In the genomic region with DNA sequence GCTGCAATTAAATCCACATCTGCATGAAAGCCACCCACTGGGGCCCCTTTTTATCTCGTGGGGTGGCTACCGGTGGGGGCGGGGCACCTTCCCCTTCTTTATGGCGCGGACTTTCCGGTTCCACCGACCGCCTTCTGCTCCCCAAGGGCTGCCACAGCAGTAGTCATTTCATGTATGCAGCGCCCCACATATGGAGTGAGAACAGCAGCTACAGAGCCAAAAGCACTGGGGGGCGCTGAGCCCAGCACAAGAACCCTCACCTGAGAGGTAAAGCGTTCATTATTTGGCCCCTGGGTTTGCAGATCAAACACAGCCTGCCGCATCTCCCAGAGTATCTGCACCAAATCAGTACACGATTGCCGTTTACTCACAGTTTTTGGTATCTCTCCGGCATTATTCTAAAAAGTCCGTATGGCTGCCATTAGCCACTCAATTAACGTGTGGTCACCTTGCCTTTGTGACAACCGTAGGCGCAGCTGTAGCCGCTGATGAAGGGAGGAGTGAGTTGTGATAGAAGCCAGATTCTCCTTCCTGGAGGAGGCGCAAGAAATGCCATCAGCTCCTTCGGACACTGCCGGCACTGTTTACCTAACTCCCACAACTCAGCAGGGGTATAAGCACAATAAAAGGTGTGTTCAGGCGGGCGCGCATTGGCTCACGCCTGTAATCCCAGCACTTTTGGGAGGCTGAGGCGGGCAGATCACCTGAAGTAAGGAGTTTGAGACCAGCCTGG, we compare ENCODE assay signal across 2 cellular contexts.
TF ChIP-seq lines count a peak whose summit lies in the region.

No MANE protein-coding gene starts in this region.

TF ChIP-seq in HEK293, 187 proteins besides CTCF, POLR2A, EP300 and RAD21 (continues in another document):
- TF ChIP-seq, protein P1, sequence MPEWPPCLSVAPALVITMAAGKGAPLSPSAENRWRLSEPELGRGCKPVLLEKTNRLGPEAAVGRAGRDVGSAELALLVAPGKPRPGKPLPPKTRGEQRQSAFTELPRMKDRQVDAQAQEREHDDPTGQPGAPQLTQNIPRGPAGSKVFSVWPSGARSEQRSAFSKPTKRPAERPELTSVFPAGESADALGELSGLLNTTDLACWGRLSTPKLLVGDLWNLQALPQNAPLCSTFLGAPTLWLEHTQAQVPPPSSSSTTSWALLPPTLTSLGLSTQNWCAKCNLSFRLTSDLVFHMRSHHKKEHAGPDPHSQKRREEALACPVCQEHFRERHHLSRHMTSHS (tag by site-specific recombination; IDR thresholded peaks at IDR 0.05), result no peak
- TF ChIP-seq ZNF558 (tag by site-specific recombination; IDR thresholded peaks at IDR 0.05) (no peak), PRDM1 (tag by site-specific recombination; IDR thresholded peaks at IDR 0.05) (no peak), ZNF341 (tag by site-specific recombination; IDR thresholded peaks at IDR 0.05; ENCODE audit: low read depth) (no peak), ZNF830 (tag by site-specific recombination; IDR thresholded peaks at IDR 0.05; ENCODE audit: low read depth) (no peak), GLIS2 (tag by site-specific recombination; IDR thresholded peaks at IDR 0.05) (no peak), EGR2 (tag by site-specific recombination; IDR thresholded peaks at IDR 0.05; ENCODE audit: low read depth) (peak; percentile 79), ZSCAN16 (tag by site-specific recombination; IDR thresholded peaks at IDR 0.05) (no peak), RBAK (tag by site-specific recombination; IDR thresholded peaks at IDR 0.05) (no peak), ZFP69B (tag by site-specific recombination; IDR thresholded peaks at IDR 0.05) (no peak), ZNF529 (tag by site-specific recombination; IDR thresholded peaks at IDR 0.05; ENCODE audit: insufficient replicate concordance) (no peak), SCRT2 (tag by site-specific recombination; IDR thresholded peaks at IDR 0.05) (no peak), ZNF169 (tag by site-specific recombination; IDR thresholded peaks at IDR 0.05) (no peak), ZNF654 (tag by site-specific recombination; IDR thresholded peaks at IDR 0.05; ENCODE audit: low read depth) (no peak), ZBTB21 (tag by site-specific recombination; IDR thresholded peaks at IDR 0.05) (no peak), ZNF670 (tag by site-specific recombination; IDR thresholded peaks at IDR 0.05; ENCODE audit: low read depth) (no peak), ZNF555 (tag by site-specific recombination; conservative IDR thresholded peaks at IDR 0.05) (no peak), YY2 (tag by site-specific recombination; IDR thresholded peaks at IDR 0.05) (no peak), ZNF404 (tag by site-specific recombination; IDR thresholded peaks at IDR 0.05) (no peak), WT1 (tag by site-specific recombination; IDR thresholded peaks at IDR 0.05) (peak; percentile 52; the same call in 1 of the 2 replicates), GLIS1 (tag by site-specific recombination; IDR thresholded peaks at IDR 0.05) (peak; percentile 47; the same call in 1 of the 2 replicates), ZNF394 (tag by site-specific recombination; IDR thresholded peaks at IDR 0.05; ENCODE audit: borderline replicate concordance) (no peak), GLI4 (tag by site-specific recombination; IDR thresholded peaks at IDR 0.05) (no peak)
- TF ChIP-seq, protein P2, sequence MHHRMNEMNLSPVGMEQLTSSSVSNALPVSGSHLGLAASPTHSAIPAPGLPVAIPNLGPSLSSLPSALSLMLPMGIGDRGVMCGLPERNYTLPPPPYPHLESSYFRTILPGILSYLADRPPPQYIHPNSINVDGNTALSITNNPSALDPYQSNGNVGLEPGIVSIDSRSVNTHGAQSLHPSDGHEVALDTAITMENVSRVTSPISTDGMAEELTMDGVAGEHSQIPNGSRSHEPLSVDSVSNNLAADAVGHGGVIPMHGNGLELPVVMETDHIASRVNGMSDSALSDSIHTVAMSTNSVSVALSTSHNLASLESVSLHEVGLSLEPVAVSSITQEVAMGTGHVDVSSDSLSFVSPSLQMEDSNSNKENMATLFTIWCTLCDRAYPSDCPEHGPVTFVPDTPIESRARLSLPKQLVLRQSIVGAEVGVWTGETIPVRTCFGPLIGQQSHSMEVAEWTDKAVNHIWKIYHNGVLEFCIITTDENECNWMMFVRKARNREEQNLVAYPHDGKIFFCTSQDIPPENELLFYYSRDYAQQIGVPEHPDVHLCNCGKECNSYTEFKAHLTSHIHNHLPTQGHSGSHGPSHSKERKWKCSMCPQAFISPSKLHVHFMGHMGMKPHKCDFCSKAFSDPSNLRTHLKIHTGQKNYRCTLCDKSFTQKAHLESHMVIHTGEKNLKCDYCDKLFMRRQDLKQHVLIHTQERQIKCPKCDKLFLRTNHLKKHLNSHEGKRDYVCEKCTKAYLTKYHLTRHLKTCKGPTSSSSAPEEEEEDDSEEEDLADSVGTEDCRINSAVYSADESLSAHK (tag by site-specific recombination; IDR thresholded peaks at IDR 0.05), result no peak
- TF ChIP-seq, protein P3, sequence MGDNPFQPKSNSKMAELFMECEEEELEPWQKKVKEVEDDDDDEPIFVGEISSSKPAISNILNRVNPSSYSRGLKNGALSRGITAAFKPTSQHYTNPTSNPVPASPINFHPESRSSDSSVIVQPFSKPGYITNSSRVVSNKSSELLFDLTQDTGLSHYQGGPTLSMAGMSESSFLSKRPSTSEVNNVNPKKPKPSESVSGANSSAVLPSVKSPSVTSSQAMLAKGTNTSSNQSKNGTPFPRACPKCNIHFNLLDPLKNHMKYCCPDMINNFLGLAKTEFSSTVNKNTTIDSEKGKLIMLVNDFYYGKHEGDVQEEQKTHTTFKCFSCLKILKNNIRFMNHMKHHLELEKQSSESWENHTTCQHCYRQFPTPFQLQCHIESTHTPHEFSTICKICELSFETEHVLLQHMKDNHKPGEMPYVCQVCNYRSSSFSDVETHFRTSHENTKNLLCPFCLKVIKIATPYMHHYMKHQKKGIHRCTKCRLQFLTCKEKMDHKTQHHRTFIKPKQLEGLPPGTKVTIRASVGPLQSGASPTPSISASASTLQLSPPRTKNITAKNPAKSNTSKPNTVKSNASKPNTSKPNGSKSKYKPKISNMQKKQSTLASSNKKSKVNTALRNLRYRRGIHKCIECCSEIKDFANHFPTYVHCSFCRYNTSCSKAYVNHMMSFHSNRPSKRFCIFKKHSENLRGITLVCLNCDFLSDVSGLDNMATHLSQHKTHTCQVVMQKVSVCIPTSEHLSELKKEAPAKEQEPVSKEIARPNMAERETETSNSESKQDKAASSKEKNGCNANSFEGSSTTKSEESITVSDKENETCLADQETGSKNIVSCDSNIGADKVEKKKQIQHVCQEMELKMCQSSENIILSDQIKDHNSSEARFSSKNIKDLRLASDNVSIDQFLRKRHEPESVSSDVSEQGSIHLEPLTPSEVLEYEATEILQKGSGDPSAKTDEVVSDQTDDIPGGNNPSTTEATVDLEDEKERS (tag by site-specific recombination; IDR thresholded peaks at IDR 0.05), result no peak
- TF ChIP-seq, protein P4, sequence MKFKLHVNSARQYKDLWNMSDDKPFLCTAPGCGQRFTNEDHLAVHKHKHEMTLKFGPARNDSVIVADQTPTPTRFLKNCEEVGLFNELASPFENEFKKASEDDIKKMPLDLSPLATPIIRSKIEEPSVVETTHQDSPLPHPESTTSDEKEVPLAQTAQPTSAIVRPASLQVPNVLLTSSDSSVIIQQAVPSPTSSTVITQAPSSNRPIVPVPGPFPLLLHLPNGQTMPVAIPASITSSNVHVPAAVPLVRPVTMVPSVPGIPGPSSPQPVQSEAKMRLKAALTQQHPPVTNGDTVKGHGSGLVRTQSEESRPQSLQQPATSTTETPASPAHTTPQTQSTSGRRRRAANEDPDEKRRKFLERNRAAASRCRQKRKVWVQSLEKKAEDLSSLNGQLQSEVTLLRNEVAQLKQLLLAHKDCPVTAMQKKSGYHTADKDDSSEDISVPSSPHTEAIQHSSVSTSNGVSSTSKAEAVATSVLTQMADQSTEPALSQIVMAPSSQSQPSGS (tag by site-specific recombination; IDR thresholded peaks at IDR 0.05; ENCODE audit: low read depth), result no peak

TF ChIP-seq in H1, 55 proteins besides CTCF, POLR2A, EP300 and RAD21:
- TF ChIP-seq TEAD4 (IDR thresholded peaks at IDR 0.05; ENCODE audit: low read depth, low read length), result no peak
- TF ChIP-seq SP4 (IDR thresholded peaks at IDR 0.05; ENCODE audit: low read length), result no peak
- TF ChIP-seq POU5F1 (IDR thresholded peaks at IDR 0.05; ENCODE audit: low read depth, low read length), result no peak
